Comparison of ENCODE assay signal across 8 cellular contexts in the genomic region with DNA sequence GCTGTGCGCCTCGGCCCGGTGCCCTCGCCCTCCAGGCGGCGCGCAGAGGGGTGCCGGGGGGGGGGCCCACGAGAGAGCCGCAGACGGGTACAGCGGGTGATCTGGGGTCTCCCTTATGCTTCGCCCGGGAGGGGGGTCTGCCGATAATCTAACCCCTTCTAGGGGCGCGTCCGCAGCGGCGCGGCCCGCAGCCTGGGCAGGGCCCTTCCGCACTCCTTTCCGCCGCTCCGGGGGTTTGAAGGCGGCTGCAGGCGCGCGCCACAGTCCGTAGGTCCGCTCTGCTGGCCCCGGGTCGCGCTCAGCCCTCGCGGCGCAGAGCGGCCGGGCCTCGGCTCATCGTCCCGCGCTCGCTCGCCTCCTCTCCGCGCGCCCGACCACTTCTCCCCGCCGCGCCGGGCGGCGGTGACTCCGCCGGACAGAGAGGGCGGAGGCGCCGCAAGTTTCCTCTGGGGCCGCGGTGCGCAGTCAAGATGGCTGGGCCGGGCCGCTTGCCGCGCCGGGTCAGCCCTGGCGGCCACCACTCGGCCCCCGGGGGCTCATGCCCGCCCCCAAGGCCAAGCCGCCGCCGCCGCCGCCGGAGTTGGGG.
DNase-seq lines count a peak whose midpoint lies in the region; ATAC-seq lines count a peak whose summit lies in the region.

No MANE protein-coding gene starts in this region.

- H3K36me3 ChIP-seq in HUES6 (ENCODE audit: control insufficient read depth, insufficient read depth, low read length) = no peaks in the 10 kb centered on the region
- H3K36me3 ChIP-seq in adipocyte (ENCODE audit: control insufficient read depth, insufficient read depth, low read length, severe bottlenecking) = no peaks in the 10 kb centered on the region
- no peaks in the 10 kb centered on the region for H3K36me3 ChIP-seq in iPS-18a (ENCODE audit: control insufficient read depth, low read depth, low read length)

- peaks cover 59% of the 10 kb centered on the region for H3K27me3 ChIP-seq in HUES6 (ENCODE audit: control insufficient read depth, insufficient read depth, low read length)
- no peaks in the 10 kb centered on the region for H3K27me3 ChIP-seq in adipocyte (replicated peaks; ENCODE audit: control insufficient read depth, insufficient read depth, low read length)
- peaks cover 33% of the 10 kb centered on the region for H3K27me3 ChIP-seq in iPS-18a (ENCODE audit: control insufficient read depth, insufficient read depth, low read length)

- H3K27ac ChIP-seq in HUES6 (ENCODE audit: low read depth, low read length) = no peak overlapping the region; the same call in 1 of the 2 replicates
- no peak overlapping the region for H3K27ac ChIP-seq in iPS-18a (ENCODE audit: low read length)

- peaks cover 20% of the 10 kb centered on the region for H3K4me1 ChIP-seq in HUES6 (ENCODE audit: control insufficient read depth, insufficient read depth, low read length)
- peaks cover 33% of the 10 kb centered on the region for H3K4me1 ChIP-seq in adipocyte (ENCODE audit: control insufficient read depth, insufficient read depth, low read length)
- peaks cover 29% of the 10 kb centered on the region for H3K4me1 ChIP-seq in iPS-18a (ENCODE audit: control insufficient read depth, low read depth, low read length)

- DNase-seq in DMS53 (lab: John Stamatoyannopoulos, UW) (peak; percentile 20), DMS53 treated with DMSO at 0.1 percent for 48 hours (lab: John Stamatoyannopoulos, UW; ENCODE audit: unreplicated experiment) (no peak), adipocyte (ENCODE audit: low read depth) (peak; percentile 72)
- DNase-seq in stimulated activated effector memory CD8-positive, alpha-beta T cell treated with anti-CD3 and anti-CD28 coated beads, Interleukin-12 subunit alpha, Interleukin-12 subunit beta, amount 100 ng/mL, for 72 hours (ENCODE audit: low spot score in 2 of 2) = peak; percentile 5 to 53
- no peak for DNase-seq in activated CD4-positive, CD25-positive, alpha-beta regulatory T cell treated with anti-CD3 and anti-CD28 coated beads, Interleukin-2, amount 50 U/mL, for 72 hours

- H3K4me3 Mint-ChIP-seq in stimulated activated effector memory CD8-positive, alpha-beta T cell treated with anti-CD3 and anti-CD28 coated beads, Interleukin-12 subunit alpha, Interleukin-12 subunit beta, amount 100 ng/mL, for 72 hours = peak overlapping the region; percentile 78

- H3K27ac Mint-ChIP-seq in stimulated activated effector memory CD8-positive, alpha-beta T cell treated with anti-CD3 and anti-CD28 coated beads, Interleukin-12 subunit alpha, Interleukin-12 subunit beta, amount 100 ng/mL, for 72 hours = no peak overlapping the region

- H3K9ac ChIP-seq in HUES6 (ENCODE audit: low read length) = peak overlapping the region; percentile 84
- H3K9ac ChIP-seq in adipocyte (ENCODE audit: low read length) = peak overlapping the region; percentile 82
- H3K9ac ChIP-seq in iPS-18a (ENCODE audit: low read length) = peak overlapping the region; percentile 42

- H3K4me1 Mint-ChIP-seq in stimulated activated effector memory CD8-positive, alpha-beta T cell treated with anti-CD3 and anti-CD28 coated beads, Interleukin-12 subunit alpha, Interleukin-12 subunit beta, amount 100 ng/mL, for 72 hours = peaks cover 27% of the 10 kb centered on the region

- no peaks in the 10 kb centered on the region for H3K36me3 Mint-ChIP-seq in stimulated activated effector memory CD8-positive, alpha-beta T cell treated with anti-CD3 and anti-CD28 coated beads, Interleukin-12 subunit alpha, Interleukin-12 subunit beta, amount 100 ng/mL, for 72 hours

- ATAC-seq in GM21576 (IDR thresholded peaks at IDR 0.05; ENCODE audit: unreplicated experiment) = peak; percentile 26
- peak; percentile 42 for ATAC-seq in stimulated activated effector memory CD8-positive, alpha-beta T cell treated with anti-CD3 and anti-CD28 coated beads, Interleukin-12 subunit alpha, Interleukin-12 subunit beta, amount 100 ng/mL, for 72 hours

- H3K9me3 ChIP-seq in HUES6 (ENCODE audit: control insufficient read depth, insufficient read depth, low read depth, low read length) = no peaks in the 10 kb centered on the region
- no peaks in the 10 kb centered on the region for H3K9me3 ChIP-seq in adipocyte (ENCODE audit: control insufficient read depth, low read length)
- H3K9me3 ChIP-seq in iPS-18a (ENCODE audit: control insufficient read depth, low read depth, low read length) = no peaks in the 10 kb centered on the region

- H3K9me3 Mint-ChIP-seq in stimulated activated effector memory CD8-positive, alpha-beta T cell treated with anti-CD3 and anti-CD28 coated beads, Interleukin-12 subunit alpha, Interleukin-12 subunit beta, amount 100 ng/mL, for 72 hours = no peaks in the 10 kb centered on the region

- peak overlapping the region; percentile 65 for H3K4me3 ChIP-seq in HUES6 (ENCODE audit: low read depth, low read length)
- H3K4me3 ChIP-seq in adipocyte (ENCODE audit: low read length) = peak overlapping the region; percentile 89
- peak overlapping the region; percentile 75 for H3K4me3 ChIP-seq in iPS-18a (ENCODE audit: low read length)

Comparison
In these comparisons a context has a peak if more than half of its experiments do, and no peak if none do; other contexts are left out.
1. DNase-seq: peak in DMS53 (single experiment), adipocyte (single experiment) and stimulated activated effector memory CD8-positive, alpha-beta T cell treated with anti-CD3 and anti-CD28 coated beads, Interleukin-12 subunit alpha, Interleukin-12 subunit beta, amount 100 ng/mL, for 72 hours (2 of 2); none in DMS53 treated with DMSO at 0.1 percent for 48 hours (single experiment) and activated CD4-positive, CD25-positive, alpha-beta regulatory T cell treated with anti-CD3 and anti-CD28 coated beads, Interleukin-2, amount 50 U/mL, for 72 hours (single experiment).
2. Peak in every context shown above with its lines, with median percentiles within 50 percentile points of each other: H3K4me3 ChIP-seq and H3K9ac ChIP-seq.